Comparison of ENCODE assay signal across 7 cellular contexts in the genomic region with DNA sequence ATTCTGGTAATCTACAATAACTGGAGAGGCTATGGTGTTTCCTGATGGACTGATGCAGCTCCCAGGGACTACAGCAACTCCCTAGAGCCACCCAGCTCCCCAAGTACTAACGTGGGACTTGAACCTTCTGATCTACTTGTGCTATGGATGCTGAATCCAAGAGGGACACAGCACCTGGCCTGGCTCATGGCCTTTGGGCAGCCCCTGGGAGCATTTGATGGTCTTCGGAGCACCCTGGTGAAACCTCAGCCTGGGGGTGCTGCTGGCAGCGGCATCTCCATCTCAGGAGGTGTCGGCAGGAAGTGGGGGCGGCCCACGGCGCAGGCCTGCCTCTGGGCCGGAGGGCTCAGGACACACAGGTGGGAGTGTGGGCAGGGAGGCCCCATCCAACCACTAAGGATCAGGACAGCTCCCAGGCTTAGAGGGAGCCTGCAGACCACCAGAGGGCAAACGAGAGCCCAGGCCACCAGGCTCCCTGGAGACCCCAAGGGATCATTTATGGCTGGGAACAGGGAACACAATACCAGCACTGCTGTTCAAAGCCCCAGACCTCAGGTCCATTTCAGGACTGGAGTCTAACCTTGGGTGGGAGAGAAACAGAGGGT. TPM values are rescaled to one million over a fixed set of nuclear protein-coding genes. Genes with fewer than 3 reads are reported as not detected.
DNase-seq lines count a peak whose midpoint lies in the region; TF ChIP-seq lines count a peak whose summit lies in the region.
"Had no signal": no experiment of that assay in that cellular context is flagged by ENCODE, and none has a peak within 500 bp of the region (broad histone marks: within the 10 kb centered on the region; RNA-seq: fewer than 3 reads in every experiment).

No MANE protein-coding gene starts in this region.

- peak overlapping the region; percentile 98 for H3K27ac ChIP-seq in subcutaneous abdominal adipose tissue (ENCODE audit: low read depth, low read length)
- H3K27ac ChIP-seq: C4-2B had no signal

- H3K36me3 ChIP-seq in subcutaneous abdominal adipose tissue (ENCODE audit: control insufficient read depth in 5 of 5, insufficient read depth in 5 of 5, low read length in 5 of 5), result peaks cover 0 to 50% (median 45%) of the 10 kb centered on the region in 5 donors

- H3K9me3 ChIP-seq in subcutaneous abdominal adipose tissue (ENCODE audit: control insufficient read depth in 5 of 5, low read length in 5 of 5), result no peaks in the 10 kb centered on the region

- H3K4me3 ChIP-seq in epithelial cell of proximal tubule (ENCODE audit: low read depth, low read length), result no peak overlapping the region
- H3K4me3 ChIP-seq in subcutaneous abdominal adipose tissue (ENCODE audit: low read depth in 1 of 5, low read length in 5 of 5), result peak overlapping the region; percentile 6 to 55 (median 46)

- peak overlapping the region; percentile 23 to 76 (median 73) for H3K9ac ChIP-seq in subcutaneous abdominal adipose tissue (ENCODE audit: low read length in 5 of 5)

- peak; percentile 34 for TF ChIP-seq CTCF in epithelial cell of proximal tubule (conservative IDR thresholded peaks at IDR 0.05; ENCODE audit: low read depth, low read length)

- peaks cover 39 to 74% (median 67%) of the 10 kb centered on the region in 5 donors for H3K4me1 ChIP-seq in subcutaneous abdominal adipose tissue (ENCODE audit: control insufficient read depth in 5 of 5, insufficient read depth in 5 of 5, low read length in 5 of 5)

- DNase-seq in NCI-H82 (lab: John Stamatoyannopoulos, UW), result peak; percentile 62
- no peak for DNase-seq in NCI-H82 treated with DMSO at 0.1 percent for 48 hours (lab: John Stamatoyannopoulos, UW; ENCODE audit: unreplicated experiment)
- no peak for DNase-seq in epithelial cell of proximal tubule (ENCODE audit: low read depth)
- DNase-seq in GF-D8 (lab: John Stamatoyannopoulos, UW), result no peak
- DNase-seq in putamen (ENCODE audit: low spot score), result no peak

- no peaks in the 10 kb centered on the region for H3K27me3 ChIP-seq in subcutaneous abdominal adipose tissue (ENCODE audit: control insufficient read depth in 5 of 5, insufficient read depth in 4 of 5, low read length in 5 of 5)

RNA-seq across cellular contexts. Expression of gene EHD1, which starts 8.7 kb away (rescaled TPM):
- total RNA-seq in epithelial cell of proximal tubule, result 82.7 and 93.4 TPM in 2 replicates

RNA-seq across cellular contexts. Expression of gene CDC42BPG, which starts 25.2 kb away (rescaled TPM):
- 4.6 and 8.9 TPM in 2 replicates for total RNA-seq in epithelial cell of proximal tubule

RNA-seq across cellular contexts. Expression of gene ATG2A, which starts 47.3 kb away (rescaled TPM):
- total RNA-seq in epithelial cell of proximal tubule, result 22.4 and 25.8 TPM in 2 replicates

RNA-seq across cellular contexts. Expression of gene PPP2R5B, which starts 54.8 kb away (rescaled TPM):
- 16.8 and 32.9 TPM in 2 replicates for total RNA-seq in epithelial cell of proximal tubule

RNA-seq across cellular contexts. Expression of gene MEN1, which starts 59.3 kb away (rescaled TPM):
- total RNA-seq in epithelial cell of proximal tubule, result 23.5 and 26.4 TPM in 2 replicates
